Comparison of ENCODE assay signal across 1 cellular context in genomic region chr19:47623921-47624391, GRCh38.
TF ChIP-seq lines count a peak whose summit lies in the region.

No MANE protein-coding gene starts in this region.

TF ChIP-seq in GM23338, 12 proteins besides CTCF, POLR2A, EP300 and RAD21 (continued from another document):
- no peak for TF ChIP-seq ZNF462 (CRISPR knock-in tag; IDR thresholded peaks at IDR 0.05)
- TF ChIP-seq JUNB (IDR thresholded peaks at IDR 0.05; ENCODE audit: unreplicated experiment) = no peak
- no peak for TF ChIP-seq EZH2phosphoT487 (IDR thresholded peaks at IDR 0.05; ENCODE audit: unreplicated experiment)
- no peak for TF ChIP-seq CREB1 (CRISPR knock-in tag; IDR thresholded peaks at IDR 0.05; ENCODE audit: low read depth)
- TF ChIP-seq ZNF331 (CRISPR knock-in tag; IDR thresholded peaks at IDR 0.05; ENCODE audit: low read depth) = no peak
- TF ChIP-seq EZH2 (IDR thresholded peaks at IDR 0.05; ENCODE audit: low read depth, unreplicated experiment) = no peak
- no peak for TF ChIP-seq POLR2AphosphoS5 (IDR thresholded peaks at IDR 0.05; ENCODE audit: low read depth)
- TF ChIP-seq STAT1 (IDR thresholded peaks at IDR 0.05; ENCODE audit: unreplicated experiment) = no peak
